In genomic region chr2:69211111-69211510, GRCh38 we compare ENCODE assay signal across 1 cellular context.
TF ChIP-seq lines count a peak whose summit lies in the region.

No MANE protein-coding gene starts in this region.

TF ChIP-seq in IMR-90, 13 proteins besides CTCF, POLR2A, EP300 and RAD21 (continued from another document):
- no peak for TF ChIP-seq CHD1 (IDR thresholded peaks at IDR 0.05; ENCODE audit: low read depth, low read length)
